Comparison of ENCODE assay signal across 2 cellular contexts in the genomic region with DNA sequence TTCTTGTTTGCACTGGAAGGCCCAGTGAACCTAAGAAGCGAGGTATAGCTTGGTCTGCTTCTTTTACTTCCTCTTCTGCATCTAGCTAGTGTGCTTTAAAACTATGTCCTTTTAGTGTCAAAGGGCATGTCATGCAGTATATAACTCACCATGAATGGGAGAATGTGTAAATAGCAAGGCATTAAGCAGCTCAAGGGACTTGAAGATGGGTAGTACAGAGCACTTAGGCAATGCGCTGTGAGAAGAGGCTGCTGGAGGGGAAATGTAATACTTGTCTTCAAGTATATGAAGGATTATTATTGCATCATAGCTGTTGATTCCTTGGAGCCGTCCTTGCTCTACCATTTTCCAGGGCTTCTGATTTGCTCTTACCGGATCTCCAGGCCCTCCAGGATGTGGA.
TF ChIP-seq lines count a peak whose summit lies in the region.

No MANE protein-coding gene starts in this region.

TF ChIP-seq in WTC11, 78 proteins besides CTCF, POLR2A, EP300 and RAD21:
- TF ChIP-seq FOXP1 (CRISPR knock-in tag; IDR thresholded peaks at IDR 0.05; ENCODE audit: borderline replicate concordance) (no peak), TCF7 (CRISPR knock-in tag; IDR thresholded peaks at IDR 0.05; ENCODE audit: low read depth) (no peak), ZNF671 (CRISPR knock-in tag; IDR thresholded peaks at IDR 0.05) (no peak), TEAD4 (CRISPR knock-in tag; IDR thresholded peaks at IDR 0.05) (no peak), IRF2 (CRISPR knock-in tag; IDR thresholded peaks at IDR 0.05; ENCODE audit: borderline replicate concordance, low read depth) (no peak), ZNF121 (CRISPR knock-in tag; IDR thresholded peaks at IDR 0.05) (no peak), CREB1 (CRISPR knock-in tag; IDR thresholded peaks at IDR 0.05) (no peak)
- TF ChIP-seq, protein P1, sequence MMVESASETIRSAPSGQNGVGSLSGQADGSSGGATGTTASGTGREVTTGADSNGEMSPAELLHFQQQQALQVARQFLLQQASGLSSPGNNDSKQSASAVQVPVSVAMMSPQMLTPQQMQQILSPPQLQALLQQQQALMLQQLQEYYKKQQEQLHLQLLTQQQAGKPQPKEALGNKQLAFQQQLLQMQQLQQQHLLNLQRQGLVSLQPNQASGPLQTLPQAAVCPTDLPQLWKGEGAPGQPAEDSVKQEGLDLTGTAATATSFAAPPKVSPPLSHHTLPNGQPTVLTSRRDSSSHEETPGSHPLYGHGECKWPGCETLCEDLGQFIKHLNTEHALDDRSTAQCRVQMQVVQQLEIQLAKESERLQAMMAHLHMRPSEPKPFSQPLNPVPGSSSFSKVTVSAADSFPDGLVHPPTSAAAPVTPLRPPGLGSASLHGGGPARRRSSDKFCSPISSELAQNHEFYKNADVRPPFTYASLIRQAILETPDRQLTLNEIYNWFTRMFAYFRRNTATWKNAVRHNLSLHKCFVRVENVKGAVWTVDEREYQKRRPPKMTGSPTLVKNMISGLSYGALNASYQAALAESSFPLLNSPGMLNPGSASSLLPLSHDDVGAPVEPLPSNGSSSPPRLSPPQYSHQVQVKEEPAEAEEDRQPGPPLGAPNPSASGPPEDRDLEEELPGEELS (CRISPR knock-in tag; IDR thresholded peaks at IDR 0.05) = no peak

TF ChIP-seq in HepG2, 621 proteins besides CTCF, POLR2A, EP300 and RAD21:
- TF ChIP-seq PCBP2 (optimal IDR thresholded peaks at IDR 0.05; ENCODE audit: low read depth, low read length, poor library complexity, severe bottlenecking) (no peak), SRY (CRISPR knock-in tag; IDR thresholded peaks at IDR 0.05) (no peak), NFE2L1 (CRISPR knock-in tag; IDR thresholded peaks at IDR 0.05; ENCODE audit: borderline replicate concordance) (no peak), CEBPB (IDR thresholded peaks at IDR 0.05; ENCODE audit: borderline replicate concordance, low read depth, low read length) (peak; percentile 71), GPN1 (CRISPR knock-in tag; IDR thresholded peaks at IDR 0.05; ENCODE audit: borderline replicate concordance) (no peak), KDM5B (CRISPR knock-in tag; IDR thresholded peaks at IDR 0.05; ENCODE audit: borderline replicate concordance) (no peak)
- TF ChIP-seq, protein P2, sequence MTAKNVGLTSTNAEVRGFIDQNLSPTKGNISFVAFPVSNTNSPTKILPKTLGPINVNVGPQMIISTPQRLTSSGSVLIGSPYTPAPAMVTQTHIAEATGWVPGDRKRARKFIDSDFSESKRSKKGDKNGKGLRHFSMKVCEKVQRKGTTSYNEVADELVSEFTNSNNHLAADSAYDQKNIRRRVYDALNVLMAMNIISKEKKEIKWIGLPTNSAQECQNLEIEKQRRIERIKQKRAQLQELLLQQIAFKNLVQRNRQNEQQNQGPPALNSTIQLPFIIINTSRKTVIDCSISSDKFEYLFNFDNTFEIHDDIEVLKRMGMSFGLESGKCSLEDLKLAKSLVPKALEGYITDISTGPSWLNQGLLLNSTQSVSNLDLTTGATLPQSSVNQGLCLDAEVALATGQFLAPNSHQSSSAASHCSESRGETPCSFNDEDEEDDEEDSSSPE (CRISPR knock-in tag; IDR thresholded peaks at IDR 0.05) = no peak
